Comparison of ENCODE assay signal across 1 cellular context in genomic region chr3:195151402-195151801, GRCh38.
TF ChIP-seq lines count a peak whose summit lies in the region.

No MANE protein-coding gene starts in this region.

TF ChIP-seq in HCT116, 20 proteins besides CTCF, POLR2A, EP300 and RAD21 (continued from another document):
- TF ChIP-seq MAX (IDR thresholded peaks at IDR 0.05) (no peak), JUND (IDR thresholded peaks at IDR 0.05) (no peak), POLR2AphosphoS5 (IDR thresholded peaks at IDR 0.05; ENCODE audit: low read depth, low read length) (no peak), ATF3 (IDR thresholded peaks at IDR 0.05) (no peak), EGR1 (IDR thresholded peaks at IDR 0.05; ENCODE audit: low read depth) (no peak), ZNF274 (IDR thresholded peaks at IDR 0.05; ENCODE audit: low read depth, low read length) (no peak), YY1 (IDR thresholded peaks at IDR 0.05; ENCODE audit: extremely low read depth, insufficient replicate concordance, low read depth, low read length) (no peak), EZH2 (IDR thresholded peaks at IDR 0.05) (no peak), ELF1 (IDR thresholded peaks at IDR 0.05; ENCODE audit: borderline replicate concordance, low read depth) (no peak), CEBPB (IDR thresholded peaks at IDR 0.05; ENCODE audit: low read depth) (no peak), SP1 (IDR thresholded peaks at IDR 0.05; ENCODE audit: low read depth) (no peak), SRF (IDR thresholded peaks at IDR 0.05; ENCODE audit: low read depth) (no peak)
- TF ChIP-seq, protein P1, sequence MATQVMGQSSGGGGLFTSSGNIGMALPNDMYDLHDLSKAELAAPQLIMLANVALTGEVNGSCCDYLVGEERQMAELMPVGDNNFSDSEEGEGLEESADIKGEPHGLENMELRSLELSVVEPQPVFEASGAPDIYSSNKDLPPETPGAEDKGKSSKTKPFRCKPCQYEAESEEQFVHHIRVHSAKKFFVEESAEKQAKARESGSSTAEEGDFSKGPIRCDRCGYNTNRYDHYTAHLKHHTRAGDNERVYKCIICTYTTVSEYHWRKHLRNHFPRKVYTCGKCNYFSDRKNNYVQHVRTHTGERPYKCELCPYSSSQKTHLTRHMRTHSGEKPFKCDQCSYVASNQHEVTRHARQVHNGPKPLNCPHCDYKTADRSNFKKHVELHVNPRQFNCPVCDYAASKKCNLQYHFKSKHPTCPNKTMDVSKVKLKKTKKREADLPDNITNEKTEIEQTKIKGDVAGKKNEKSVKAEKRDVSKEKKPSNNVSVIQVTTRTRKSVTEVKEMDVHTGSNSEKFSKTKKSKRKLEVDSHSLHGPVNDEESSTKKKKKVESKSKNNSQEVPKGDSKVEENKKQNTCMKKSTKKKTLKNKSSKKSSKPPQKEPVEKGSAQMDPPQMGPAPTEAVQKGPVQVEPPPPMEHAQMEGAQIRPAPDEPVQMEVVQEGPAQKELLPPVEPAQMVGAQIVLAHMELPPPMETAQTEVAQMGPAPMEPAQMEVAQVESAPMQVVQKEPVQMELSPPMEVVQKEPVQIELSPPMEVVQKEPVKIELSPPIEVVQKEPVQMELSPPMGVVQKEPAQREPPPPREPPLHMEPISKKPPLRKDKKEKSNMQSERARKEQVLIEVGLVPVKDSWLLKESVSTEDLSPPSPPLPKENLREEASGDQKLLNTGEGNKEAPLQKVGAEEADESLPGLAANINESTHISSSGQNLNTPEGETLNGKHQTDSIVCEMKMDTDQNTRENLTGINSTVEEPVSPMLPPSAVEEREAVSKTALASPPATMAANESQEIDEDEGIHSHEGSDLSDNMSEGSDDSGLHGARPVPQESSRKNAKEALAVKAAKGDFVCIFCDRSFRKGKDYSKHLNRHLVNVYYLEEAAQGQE (IDR thresholded peaks at IDR 0.05; ENCODE audit: low read depth) = no peak
